ENCODE assay signal across 20 cellular contexts in genomic region chr19:45873219-45873772, GRCh38. TPM values are rescaled to one million over a fixed set of nuclear protein-coding genes. Genes with fewer than 3 reads are reported as not detected.
DNase-seq lines count a peak whose midpoint lies in the region; ATAC-seq, FAIRE-seq and TF ChIP-seq lines count a peak whose summit lies in the region.
"Had no signal": no experiment of that assay in that cellular context is flagged by ENCODE, and none has a peak within 500 bp of the region (broad histone marks: within the 10 kb centered on the region; RNA-seq: fewer than 3 reads in every experiment).

No MANE protein-coding gene starts in this region.

- DNase-seq in HTR-8/SVneo (ENCODE audit: insufficient read length, low spot score) (no peak), endodermal cell (no peak), progenitor cell of endocrine pancreas (ENCODE audit: low spot score, unreplicated experiment) (no peak), DMS53 (lab: John Stamatoyannopoulos, UW) (no peak)
- DNase-seq: 8988T; AML-193; Calu3; CD4-positive, CD25-positive, alpha-beta regulatory T cell; DMS 273 treated with DMSO at 0.1 percent for 48 hours; DMS79; HCEC 1CT; HFFc6 had no signal

- H3K36me3 Mint-ChIP-seq in endodermal cell (ENCODE audit: low read depth) = peaks cover 32% of the 10 kb centered on the region
- H3K36me3 Mint-ChIP-seq in progenitor cell of endocrine pancreas (ENCODE audit: insufficient read depth) = peaks cover 7% of the 10 kb centered on the region
- H3K36me3 Mint-ChIP-seq: CD4-positive, CD25-positive, alpha-beta regulatory T cell had no signal

- H3K4me1 ChIP-seq in endodermal cell (ENCODE audit: control insufficient read depth, insufficient read depth, low read length) (peaks cover 15% of the 10 kb centered on the region), liver (ENCODE audit: control insufficient read depth in 4 of 4, insufficient read depth in 4 of 4, low read length in 3 of 4) (peaks cover 20 to 73% (median 42%) of the 10 kb centered on the region in 4 donors)

- H3K27me3 Mint-ChIP-seq in endodermal cell (ENCODE audit: insufficient read depth) (no peaks in the 10 kb centered on the region), progenitor cell of endocrine pancreas (no peaks in the 10 kb centered on the region)

- H3K4me3 ChIP-seq in endodermal cell (ENCODE audit: low read length) = no peak overlapping the region
- no peak overlapping the region for H3K4me3 ChIP-seq in liver (ENCODE audit: low read depth in 1 of 3, low read length in 3 of 3)
- H3K4me3 ChIP-seq: BLaER1 treated with 17β-estradiol and CSF1 and Interleukin-3, amounts not matched to agents 10 nM and 100 nM; GM12878 had no signal

- H3K9me3 ChIP-seq in endodermal cell (ENCODE audit: control insufficient read depth, low read length) (no peaks in the 10 kb centered on the region), liver (ENCODE audit: control insufficient read depth in 4 of 4, low read length in 3 of 4) (no peaks in the 10 kb centered on the region)
- H3K9me3 ChIP-seq: BLaER1 treated with 17β-estradiol and CSF1 and Interleukin-3, amounts not matched to agents 10 nM and 100 nM had no signal

- peak overlapping the region; percentile 15 for H3K4me3 Mint-ChIP-seq in endodermal cell
- peak overlapping the region; percentile 43 for H3K4me3 Mint-ChIP-seq in progenitor cell of endocrine pancreas (ENCODE audit: low read depth)
- H3K4me3 Mint-ChIP-seq: HFFc6 had no signal

- H3K27ac Mint-ChIP-seq in endodermal cell (peak overlapping the region; percentile 78), progenitor cell of endocrine pancreas (no peak overlapping the region)
- H3K27ac Mint-ChIP-seq: CD4-positive, CD25-positive, alpha-beta regulatory T cell; HFFc6 had no signal

- H3K9me3 Mint-ChIP-seq in endodermal cell = no peaks in the 10 kb centered on the region
- H3K9me3 Mint-ChIP-seq in progenitor cell of endocrine pancreas (ENCODE audit: low read depth) = no peaks in the 10 kb centered on the region
- H3K9me3 Mint-ChIP-seq: CD4-positive, CD25-positive, alpha-beta regulatory T cell; HFFc6 had no signal

- 94 to 97% methylated on average over 6 to 7 of the region's 7 CpGs for WGBS in endodermal cell (ENCODE audit: insufficient coverage in 1 of 2, insufficient read length in 1 of 2), 2 experiments
- WGBS in liver = 55% methylated on average over 7 of the region's 7 CpGs

- FAIRE-seq in HTR-8/SVneo (lab: Jason Lieb, UNC) = peak; percentile 49
- FAIRE-seq: GM12878, GM18507 had no signal

- H3K27me3 ChIP-seq in endodermal cell (ENCODE audit: control insufficient read depth, insufficient read depth, low read length, poor library complexity, severe bottlenecking) = no peaks in the 10 kb centered on the region
- H3K27me3 ChIP-seq in liver (ENCODE audit: control insufficient read depth in 4 of 4, insufficient read depth in 4 of 4, low read length in 3 of 4) = no peaks in the 10 kb centered on the region

- H3K27ac ChIP-seq in endodermal cell (ENCODE audit: low read depth, low read length) (no peak overlapping the region), liver (ENCODE audit: low read depth in 1 of 2, low read length in 2 of 2) (peak overlapping the region; percentile 89 to 94)
- H3K27ac ChIP-seq: BLaER1 treated with 17β-estradiol and CSF1 and Interleukin-3, amounts not matched to agents 10 nM and 100 nM had no signal

- TF ChIP-seq CTCF in endodermal cell (conservative IDR thresholded peaks at IDR 0.05) (no peak), liver (IDR thresholded peaks at IDR 0.05; ENCODE audit: low read depth, low read length, missing input control) (no peak), progenitor cell of endocrine pancreas (IDR thresholded peaks at IDR 0.05; ENCODE audit: unreplicated experiment) (no peak)

- H3K9ac ChIP-seq in endodermal cell (ENCODE audit: extremely low read depth, low read length, poor library complexity, severe bottlenecking) (no peak overlapping the region), liver (ENCODE audit: low read depth in 1 of 2, low read length in 2 of 2) (no peak overlapping the region)
- H3K9ac ChIP-seq: BLaER1 treated with 17β-estradiol and CSF1 and Interleukin-3, amounts not matched to agents 10 nM and 100 nM had no signal

- TF ChIP-seq RAD21 in liver (IDR thresholded peaks at IDR 0.05) = no peak

- H3K36me3 ChIP-seq in endodermal cell (ENCODE audit: control insufficient read depth, insufficient read depth, low read length) (peaks cover 26% of the 10 kb centered on the region), liver (ENCODE audit: control insufficient read depth in 4 of 4, insufficient read depth in 3 of 4, low read depth in 1 of 4, low read length in 3 of 4) (peaks cover 0 to 4% (median 1%) of the 10 kb centered on the region in 4 donors)
- H3K36me3 ChIP-seq: BLaER1 treated with 17β-estradiol and CSF1 and Interleukin-3, amounts not matched to agents 10 nM and 100 nM had no signal

- ATAC-seq in activated CD4-positive, CD25-positive, alpha-beta regulatory T cell treated with anti-CD3 and anti-CD28 coated beads, Interleukin-2, amount 50 U/mL, for 24 hours = no peak
- no peak for ATAC-seq in HG02571 (IDR thresholded peaks at IDR 0.05; ENCODE audit: unreplicated experiment)
- ATAC-seq: GM12878 had no signal

- H3K4me1 Mint-ChIP-seq in endodermal cell (peaks cover 38% of the 10 kb centered on the region), progenitor cell of endocrine pancreas (ENCODE audit: low read depth) (peaks cover 43% of the 10 kb centered on the region)

TF ChIP-seq in liver, 16 proteins besides CTCF, POLR2A, EP300 and RAD21 (continues in another document):
- TF ChIP-seq HNF4G (IDR thresholded peaks at IDR 0.05) = no peak
- no peak for TF ChIP-seq REST (IDR thresholded peaks at IDR 0.05)
- no peak for TF ChIP-seq NR2F2 (IDR thresholded peaks at IDR 0.05)
- TF ChIP-seq JUND (IDR thresholded peaks at IDR 0.05) = no peak
- no peak for TF ChIP-seq FOXA1 (IDR thresholded peaks at IDR 0.05)
- no peak for TF ChIP-seq MAX (IDR thresholded peaks at IDR 0.05)
- no peak for TF ChIP-seq EGR1 (IDR thresholded peaks at IDR 0.05; ENCODE audit: low read depth in 2 of 2)
- no peak for TF ChIP-seq FOXA2 (IDR thresholded peaks at IDR 0.05)
- no peak for TF ChIP-seq HNF4A (conservative IDR thresholded peaks at IDR 0.05)
- TF ChIP-seq ATF3 (IDR thresholded peaks at IDR 0.05) = no peak

RNA-seq across cellular contexts. Expression of gene FOXA3, which starts 9.2 kb away (rescaled TPM):
- 10 to 100 TPM; 54.2 to 58.1 TPM for total RNA-seq in endodermal cell
- 8.4 TPM for polyA plus RNA-seq in endodermal cell (2013, experiment 1 of 2)
- polyA plus RNA-seq in endodermal cell (2013, experiment 2 of 2) = 8.1 TPM
- total RNA-seq in liver = 10 to 100 TPM; 12.3 to 30.8 TPM
- 10 to 100 TPM; 11.5 to 37.1 TPM for polyA plus RNA-seq in liver
- 23.5 and 25.4 TPM in 2 replicates for total RNA-seq in progenitor cell of endocrine pancreas
- total RNA-seq: CD4-positive, CD25-positive, alpha-beta regulatory T cell; HFFc6 had no signal
- polyA plus RNA-seq: CD4-positive, CD25-positive, alpha-beta regulatory T cell had no signal

RNA-seq across cellular contexts. Expression of gene SYMPK, which starts 10.3 kb away (rescaled TPM):
- total RNA-seq in endodermal cell = 100 to 1,000 TPM; 104 to 119 TPM
- polyA plus RNA-seq in endodermal cell (2013, experiment 1 of 2) = 68.8 TPM
- polyA plus RNA-seq in endodermal cell (2013, experiment 2 of 2) = 64.9 TPM
- 10 to 100 TPM; 22.2 to 26.1 TPM for total RNA-seq in liver
- 10 to 100 TPM in 1 of 2 donors, 1 to 10 TPM in 1; 5.5 to 26.0 TPM for polyA plus RNA-seq in liver
- total RNA-seq in progenitor cell of endocrine pancreas = 112 and 114 TPM in 2 replicates

RNA-seq across cellular contexts. Expression of gene IRF2BP1, which starts 12.6 kb away (rescaled TPM):
- 10 to 100 TPM; 23.8 to 30.3 TPM for total RNA-seq in endodermal cell
- polyA plus RNA-seq in endodermal cell (2013, experiment 1 of 2) = 18.0 TPM
- polyA plus RNA-seq in endodermal cell (2013, experiment 2 of 2) = 18.3 TPM
- 10 to 100 TPM; 16.5 to 16.8 TPM for total RNA-seq in liver
- 10 to 100 TPM in 1 of 2 donors, 1 to 10 TPM in 1; 4.9 to 16.3 TPM for polyA plus RNA-seq in liver
- 30.4 and 35.0 TPM in 2 replicates for total RNA-seq in progenitor cell of endocrine pancreas

RNA-seq across cellular contexts. Expression of gene MYPOP, which starts 29.1 kb away (rescaled TPM):
- 10 to 100 TPM; 13.6 to 19.9 TPM for total RNA-seq in endodermal cell
- polyA plus RNA-seq in endodermal cell (2013, experiment 1 of 2) = 9.8 TPM
- polyA plus RNA-seq in endodermal cell (2013, experiment 2 of 2) = 8.9 TPM
- 1 to 10 TPM in 1 of 2 donors, under 1 TPM in 1; 0.70 to 1.8 TPM for total RNA-seq in liver
- 1 to 10 TPM in 1 of 2 donors, under 1 TPM in 1; 0.90 to 3.0 TPM for polyA plus RNA-seq in liver
- total RNA-seq in progenitor cell of endocrine pancreas = 11.1 and 11.8 TPM in 2 replicates

RNA-seq across cellular contexts. Expression of gene NANOS2, which starts 41.3 kb away (rescaled TPM):
- not detected for total RNA-seq in endodermal cell
- polyA plus RNA-seq in endodermal cell (2013, experiment 1 of 2) = not detected
- not detected for polyA plus RNA-seq in endodermal cell (2013, experiment 2 of 2)
- total RNA-seq in liver = not detected
- polyA plus RNA-seq in liver = not detected
- not detected in 2 replicates for total RNA-seq in progenitor cell of endocrine pancreas
- total RNA-seq: Calu3; CD4-positive, CD25-positive, alpha-beta regulatory T cell; GM12878; H4; HFFc6; HT-29 had no signal
- polyA plus RNA-seq: CD4-positive, CD25-positive, alpha-beta regulatory T cell; GM12878 had no signal
